Comparison of ENCODE assay signal across 14 cellular contexts in genomic region chr4:78778530-78778929, GRCh38. TPM values are rescaled to one million over a fixed set of nuclear protein-coding genes. Genes with fewer than 3 reads are reported as not detected.
DNase-seq lines count a peak whose midpoint lies in the region; ATAC-seq and TF ChIP-seq lines count a peak whose summit lies in the region.
"Had no signal": no experiment of that assay in that cellular context is flagged by ENCODE, and none has a peak within 500 bp of the region (broad histone marks: within the 10 kb centered on the region; RNA-seq: fewer than 3 reads in every experiment).

No MANE protein-coding gene starts in this region.

- no peak for DNase-seq in breast epithelium (ENCODE audit: low spot score in 2 of 2)
- no peak for DNase-seq in MCF 10A (ENCODE audit: unreplicated experiment)
- DNase-seq in hepatocyte (ENCODE audit: low spot score): no peak
- DNase-seq in suprapubic skin (ENCODE audit: low spot score in 2 of 2): no peak
- DNase-seq in HK-2 (ENCODE audit: unreplicated experiment): no peak
- DNase-seq in SHP77 treated with DMSO at 0.1 percent for 48 hours (lab: John Stamatoyannopoulos, UW): no peak
- DNase-seq: 8988T; activated CD4-positive, alpha-beta T cell treated with anti-CD3 and anti-CD28 coated beads for 4 hours; body of pancreas; NCI-H2029 treated with DMSO at 0.1 percent for 48 hours; NK-92 treated with Interleukin-12 subunit alpha and Interleukin-12 subunit beta, amount 100 ng/mL, for 24 hours; tibial artery had no signal

- H3K27ac ChIP-seq in breast epithelium: no peak overlapping the region
- H3K27ac ChIP-seq in SU-DHL-6 (ENCODE audit: low read depth, low read length): no peak overlapping the region
- peak overlapping the region; percentile 42 for H3K27ac ChIP-seq in hepatocyte
- no peak overlapping the region for H3K27ac ChIP-seq in suprapubic skin
- H3K27ac ChIP-seq: body of pancreas, tibial artery had no signal

- TF ChIP-seq POLR2A in breast epithelium (IDR thresholded peaks at IDR 0.05) (no peak), suprapubic skin (IDR thresholded peaks at IDR 0.05) (no peak)

- 90% methylated on average over 4 of the region's 4 CpGs for WGBS in hepatocyte (ENCODE audit: low lambda C conversion rate, missing lambda C conversion rate)
- 87% methylated on average over 4 of the region's 4 CpGs for WGBS in suprapubic skin

- CTCF ChIA-PET in MCF 10A (lab: Yijun Ruan, JAX): interaction anchor here (0.6 to 0.8 kb wide), 3 partner anchors 83 to 168 kb away, joined by 3 to 4 read pairs (median 3); no protein-coding TSS in a partner anchor

- no peak for ATAC-seq in HG03139 (IDR thresholded peaks at IDR 0.05; ENCODE audit: unreplicated experiment)
- ATAC-seq: body of pancreas had no signal

- H3K4me1 ChIP-seq in breast epithelium: no peaks in the 10 kb centered on the region
- peaks cover 25% of the 10 kb centered on the region for H3K4me1 ChIP-seq in hepatocyte (ENCODE audit: insufficient read depth)
- peaks cover 30% of the 10 kb centered on the region for H3K4me1 ChIP-seq in suprapubic skin

- intact Hi-C loops in breast epithelium (cut with DNase I; ENCODE audit: low total_unique reads): loop anchor here (2.0 to 10.0 kb wide), 2 partner anchors 38 to 134 kb away; no protein-coding TSS in a partner anchor
- intact Hi-C loops in MCF 10A (cut with micrococcal nuclease): loop anchor here (5.0 kb wide), 2 partner anchors 69 to 226 kb away; partner anchors contain the start of gene ANXA3

- H3K4me2 ChIP-seq in SU-DHL-6 (ENCODE audit: low read depth, low read length, poor library complexity, severe bottlenecking) (peak overlapping the region; percentile 90), hepatocyte (peak overlapping the region; percentile 83)

- no peaks in the 10 kb centered on the region for H3K4me1 Mint-ChIP-seq in MCF 10A (ENCODE audit: insufficient read depth, unreplicated experiment)

- TF ChIP-seq EP300 in suprapubic skin (IDR thresholded peaks at IDR 0.05): no peak

- 0 out of 2 replicates have a peak, but pooled peaks cover 4% of the 10 kb centered on the region for H3F3A ChIP-seq in SU-DHL-6 (ENCODE audit: insufficient read depth)

- POLR2A ChIA-PET in MCF 10A (lab: Yijun Ruan, JAX): interaction anchor here (0.6 to 7.0 kb wide), 10 partner anchors 9 to 134 kb away, joined by 3 to 87 read pairs (median 5); no protein-coding TSS in a partner anchor

- H3K36me3 Mint-ChIP-seq in MCF 10A (ENCODE audit: insufficient read depth, unreplicated experiment): no peaks in the 10 kb centered on the region

- H3K79me2 ChIP-seq in SU-DHL-6 (ENCODE audit: insufficient read depth, low read length): peaks cover 52% of the 10 kb centered on the region
- peaks cover 69% of the 10 kb centered on the region for H3K79me2 ChIP-seq in hepatocyte

- no peaks in the 10 kb centered on the region for H3K27me3 Mint-ChIP-seq in MCF 10A (ENCODE audit: insufficient read depth, unreplicated experiment)

- no peaks in the 10 kb centered on the region for H3K9me3 Mint-ChIP-seq in MCF 10A (ENCODE audit: unreplicated experiment)

- H4K20me1 ChIP-seq in SU-DHL-6 (ENCODE audit: low read depth, low read length) (0 out of 2 replicates have a peak, but pooled peaks cover 8% of the 10 kb centered on the region), hepatocyte (ENCODE audit: insufficient read depth, poor library complexity, severe bottlenecking) (peaks cover 14% of the 10 kb centered on the region)

- H3K9me3 ChIP-seq in breast epithelium: no peaks in the 10 kb centered on the region
- H3K9me3 ChIP-seq in SU-DHL-6 (ENCODE audit: insufficient read depth, low read length): no peaks in the 10 kb centered on the region
- no peaks in the 10 kb centered on the region for H3K9me3 ChIP-seq in hepatocyte (ENCODE audit: low read depth)
- H3K9me3 ChIP-seq in suprapubic skin: no peaks in the 10 kb centered on the region
- H3K9me3 ChIP-seq: body of pancreas, tibial artery had no signal

- no peak overlapping the region for H2AFZ ChIP-seq in SU-DHL-6 (ENCODE audit: low read depth, low read length, severe bottlenecking)
- no peak overlapping the region for H2AFZ ChIP-seq in hepatocyte

- no peaks in the 10 kb centered on the region for H3K36me3 ChIP-seq in breast epithelium
- H3K36me3 ChIP-seq in SU-DHL-6 (ENCODE audit: low read length): no peaks in the 10 kb centered on the region
- no peaks in the 10 kb centered on the region for H3K36me3 ChIP-seq in hepatocyte (replicated peaks; ENCODE audit: insufficient read depth, low read depth)
- H3K36me3 ChIP-seq in suprapubic skin: no peaks in the 10 kb centered on the region
- H3K36me3 ChIP-seq: tibial artery had no signal

- H3K27me3 ChIP-seq in breast epithelium: no peaks in the 10 kb centered on the region
- H3K27me3 ChIP-seq in SU-DHL-6 (ENCODE audit: low read length): no peaks in the 10 kb centered on the region
- no peaks in the 10 kb centered on the region for H3K27me3 ChIP-seq in hepatocyte
- no peaks in the 10 kb centered on the region for H3K27me3 ChIP-seq in suprapubic skin
- H3K27me3 ChIP-seq: body of pancreas, tibial artery had no signal

- H3K9me2 ChIP-seq in SU-DHL-6 (replicated peaks; ENCODE audit: insufficient read depth, low read length) (no peaks in the 10 kb centered on the region), hepatocyte (replicated peaks; ENCODE audit: insufficient read depth) (no peaks in the 10 kb centered on the region)

- no peak for TF ChIP-seq CTCF in breast epithelium (IDR thresholded peaks at IDR 0.05)
- TF ChIP-seq CTCF in MCF 10A (IDR thresholded peaks at IDR 0.05; ENCODE audit: unreplicated experiment): no peak
- TF ChIP-seq CTCF in SU-DHL-6 (IDR thresholded peaks at IDR 0.05; ENCODE audit: insufficient read depth, low read length, poor library complexity, severe bottlenecking): no peak
- TF ChIP-seq CTCF in hepatocyte (IDR thresholded peaks at IDR 0.05; ENCODE audit: poor library complexity): no peak
- TF ChIP-seq CTCF in suprapubic skin (IDR thresholded peaks at IDR 0.05): no peak

- H3K4me3 ChIP-seq in breast epithelium: peak overlapping the region in 2 of 3 donors; percentile 3 to 86
- H3K4me3 ChIP-seq in SU-DHL-6 (ENCODE audit: insufficient read depth, low read length, poor library complexity, severe bottlenecking): no peak overlapping the region
- peak overlapping the region; percentile 65 for H3K4me3 ChIP-seq in hepatocyte
- H3K4me3 ChIP-seq in suprapubic skin: peak overlapping the region; percentile 70
- H3K4me3 ChIP-seq: body of pancreas had no signal

- H3K27ac Mint-ChIP-seq in MCF 10A (ENCODE audit: low read depth, unreplicated experiment): no peak overlapping the region

- H3K4me3 Mint-ChIP-seq in MCF 10A (ENCODE audit: unreplicated experiment): no peak overlapping the region

- no peak overlapping the region for H3K9ac ChIP-seq in SU-DHL-6 (ENCODE audit: low read length)

- no TSS peak for BruUV-seq in MCF 10A (replicated peaks; lab: Mats Ljungman, UMichigan)

RNA-seq across cellular contexts. Expression of gene BMP2K, which starts 2.4 kb away (rescaled TPM):
- total RNA-seq in breast epithelium (100 to 1,000 TPM in 1 of 3 donors, 10 to 100 TPM in 2; 42.3 to 134 (median 42.4) TPM), MCF 10A (2022) (47.3 and 50.4 TPM in 2 replicates), hepatocyte (92.5 and 96.5 TPM in 2 replicates), suprapubic skin (10 to 100 TPM; 29.7 to 79.1 (median 34.2) TPM)
- 27.3 and 27.9 TPM in 2 replicates for polyA plus RNA-seq in hepatocyte
